25 cellular contexts compared by ENCODE assay signal in the genomic region with DNA sequence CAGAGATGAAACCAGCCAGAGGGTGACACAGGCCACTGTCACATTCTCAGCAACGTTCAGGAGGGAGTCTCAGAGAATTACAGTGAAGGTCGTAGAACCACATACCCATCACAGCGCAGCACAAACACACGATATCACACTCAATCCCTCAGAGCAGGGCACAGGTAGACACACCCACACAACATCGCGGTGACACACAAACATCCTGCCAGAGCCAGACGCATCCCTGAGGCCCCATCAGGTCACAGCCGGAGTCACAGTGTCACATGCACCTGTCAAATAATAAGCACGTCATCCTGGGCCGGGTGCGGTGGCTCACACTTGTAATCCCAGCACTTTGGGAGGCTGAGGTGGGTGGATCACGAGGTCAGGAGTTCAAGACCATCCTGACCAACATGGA. TPM values are rescaled to one million over a fixed set of nuclear protein-coding genes. Genes with fewer than 3 reads are reported as not detected.
DNase-seq lines count a peak whose midpoint lies in the region; ATAC-seq and TF ChIP-seq lines count a peak whose summit lies in the region.
"Had no signal": no experiment of that assay in that cellular context is flagged by ENCODE, and none has a peak within 500 bp of the region (broad histone marks: within the 10 kb centered on the region; RNA-seq: fewer than 3 reads in every experiment).

No MANE protein-coding gene starts in this region.

- H3K4me2 ChIP-seq in OCI-LY7 (ENCODE audit: low read length): no peak overlapping the region

- peaks cover 17% of the 10 kb centered on the region for H3K27me3 Mint-ChIP-seq in memory B cell

- 76% methylated on average over 4 of the region's 12 CpGs; no CpG with 5 or more reads in 1 of the 2 donors for WGBS in gastroesophageal sphincter (ENCODE audit: low coverage in 1 of 2), 2 donors

- TF ChIP-seq CTCF in OCI-LY7 (conservative IDR thresholded peaks at IDR 0.05; ENCODE audit: low read length): no peak
- no peak for TF ChIP-seq CTCF in gastroesophageal sphincter (IDR thresholded peaks at IDR 0.05)

- H3K9me2 ChIP-seq in OCI-LY7 (ENCODE audit: insufficient read depth, low read length): no peaks in the 10 kb centered on the region

- no peak for DNase-seq in activated CD4-positive, CD25-positive, alpha-beta regulatory T cell (lab: John Stamatoyannopoulos, UW)
- DNase-seq in OCI-LY7 (ENCODE audit: low spot score) (peak; percentile 38), memory B cell (ENCODE audit: low spot score in 2 of 2) (no peak)
- DNase-seq: 8988T; BE2C; gastrocnemius medialis; GDM1; MV-4-11; NCI-H187; NCI-H2227 treated with DMSO at 0.1 percent for 48 hours; NCI-H82; Peyer's patch; stimulated activated CD4-positive, alpha-beta T cell treated with anti-CD3 and anti-CD28 coated beads, Interleukin-12 subunit alpha, Interleukin-12 subunit beta, amount 100 ng/mL, for 4 hours; T-helper 9 cell had no signal

- no peaks in the 10 kb centered on the region for H3K36me3 Mint-ChIP-seq in memory B cell

- H2AFZ ChIP-seq in OCI-LY7 (ENCODE audit: low read length): no peak overlapping the region

- POLR2A ChIA-PET in OCI-LY7 (lab: Charles Lee): no interaction called here

- H3K27ac ChIP-seq in OCI-LY7 (ENCODE audit: low read depth, low read length, poor library complexity, severe bottlenecking) (no peak overlapping the region), gastroesophageal sphincter (no peak overlapping the region)
- H3K27ac ChIP-seq: breast epithelium, gastrocnemius medialis, HL-60, neutrophil, Peyer's patch, thoracic aorta had no signal

- no peak for TF ChIP-seq EP300 in gastroesophageal sphincter (IDR thresholded peaks at IDR 0.05)

- H3K9me3 ChIP-seq in OCI-LY7 (ENCODE audit: low read length): no peaks in the 10 kb centered on the region
- H3K9me3 ChIP-seq in gastroesophageal sphincter: no peaks in the 10 kb centered on the region
- H3K9me3 ChIP-seq: BE2C, breast epithelium, gastrocnemius medialis, neutrophil, Peyer's patch, thoracic aorta had no signal

- no peaks in the 10 kb centered on the region for H4K20me1 ChIP-seq in OCI-LY7 (ENCODE audit: insufficient read depth, low read length)

- no peak overlapping the region for H3K27ac Mint-ChIP-seq in memory B cell
- H3K27ac Mint-ChIP-seq: dendritic cell treated with granulocyte-macrophage colony-stimulating factor and Interleukin-4, amounts not matched to agents 40 ng/mL and 50 ng/mL, for 4 days had no signal

- CTCF ChIA-PET in OCI-LY7 (lab: Charles Lee; ENCODE audit: unreplicated experiment): no interaction called here

- H3K4me1 Mint-ChIP-seq in memory B cell: no peaks in the 10 kb centered on the region

- H3K4me1 ChIP-seq in OCI-LY7 (ENCODE audit: insufficient read depth, low read length, poor library complexity, severe bottlenecking) (no peaks in the 10 kb centered on the region), gastroesophageal sphincter (no peaks in the 10 kb centered on the region)
- H3K4me1 ChIP-seq: BE2C, breast epithelium, gastrocnemius medialis, Peyer's patch had no signal

- no peak overlapping the region for H3K4me3 Mint-ChIP-seq in memory B cell
- H3K4me3 Mint-ChIP-seq: dendritic cell treated with granulocyte-macrophage colony-stimulating factor and Interleukin-4, amounts not matched to agents 40 ng/mL and 50 ng/mL, for 4 days had no signal

- H3K27me3 ChIP-seq in gastroesophageal sphincter: peaks cover 35% of the 10 kb centered on the region
- H3K27me3 ChIP-seq: BE2C, breast epithelium, Peyer's patch had no signal

- no TSS peak for BruUV-seq in OCI-LY7 (replicated peaks; lab: Mats Ljungman, UMichigan)

- no peaks in the 10 kb centered on the region for H3K79me2 ChIP-seq in OCI-LY7 (ENCODE audit: insufficient read depth, low read depth, low read length)

- H3K4me3 ChIP-seq in OCI-LY7 (ENCODE audit: low read depth, low read length, poor library complexity, severe bottlenecking): no peak overlapping the region
- H3K4me3 ChIP-seq in gastroesophageal sphincter: no peak overlapping the region
- H3K4me3 ChIP-seq: breast epithelium, gastrocnemius medialis, Peyer's patch, thoracic aorta had no signal

- intact Hi-C loops in OCI-LY7 (cut with micrococcal nuclease; ENCODE audit: unreplicated experiment): no loop called here

- peak; percentile 41 to 43 for ATAC-seq in activated CD4-positive, CD25-positive, alpha-beta regulatory T cell treated with anti-CD3 and anti-CD28 coated beads, Interleukin-2, amount 50 U/mL, for 24 hours
- ATAC-seq in memory B cell (ENCODE audit: low read depth): peak; percentile 63
- ATAC-seq in HG03342 (IDR thresholded peaks at IDR 0.05; ENCODE audit: unreplicated experiment): no peak
- ATAC-seq in gastroesophageal sphincter: no peak
- ATAC-seq: gastrocnemius medialis, left lobe of liver had no signal

- H3K36me3 ChIP-seq in OCI-LY7 (ENCODE audit: insufficient read depth, low read length): no peaks in the 10 kb centered on the region
- no peaks in the 10 kb centered on the region for H3K36me3 ChIP-seq in gastroesophageal sphincter
- H3K36me3 ChIP-seq: breast epithelium, gastrocnemius medialis, neutrophil, Peyer's patch, thoracic aorta had no signal

- H3K9me3 Mint-ChIP-seq in memory B cell: no peaks in the 10 kb centered on the region
- H3K9me3 Mint-ChIP-seq: dendritic cell treated with granulocyte-macrophage colony-stimulating factor and Interleukin-4, amounts not matched to agents 40 ng/mL and 50 ng/mL, for 4 days had no signal

- TF ChIP-seq POLR2A in gastroesophageal sphincter (IDR thresholded peaks at IDR 0.05): no peak

RNA-seq across cellular contexts. Expression of gene ELAVL3, which starts 17.5 kb away (rescaled TPM):
- 0.95 TPM in 1 of 2 replicates, not detected in the other for total RNA-seq in OCI-LY7 (2014; rRNA removed; shearing (Covaris generic))
- total RNA-seq in OCI-LY7 (2022): 0.30 TPM in 1 of 2 replicates, not detected in the other
- total RNA-seq in gastroesophageal sphincter: 1 to 10 TPM in 1 of 4 donors, under 1 TPM in 2, not detected in 1; 0.04 to 3.3 (median 0.27) TPM
- total RNA-seq: breast epithelium, epithelial cell of proximal tubule, gastrocnemius medialis, left lobe of liver, renal cortical epithelial cell, thoracic aorta had no signal

RNA-seq across cellular contexts. Expression of gene PRKCSH, which starts 28.0 kb away (rescaled TPM):
- 61.8 and 95.6 TPM in 2 replicates for total RNA-seq in OCI-LY7 (2014; rRNA removed; shearing (Covaris generic))
- total RNA-seq in OCI-LY7 (2022) (271 and 297 TPM in 2 replicates), gastroesophageal sphincter (100 to 1,000 TPM in 1 of 4 donors, 10 to 100 TPM in 3; 72.8 to 112 (median 85.8) TPM)

RNA-seq across cellular contexts. Expression of gene ODAD3, which starts 28.5 kb away (rescaled TPM):
- total RNA-seq in OCI-LY7 (2014; rRNA removed; shearing (Covaris generic)): 0.28 and 0.57 TPM in 2 replicates
- total RNA-seq in OCI-LY7 (2022) (0.79 and 1.2 TPM in 2 replicates), gastroesophageal sphincter (1 to 10 TPM in 1 of 4 donors, under 1 TPM in 1, not detected in 2; 0.27 to 1.4 TPM)
- total RNA-seq: gastrocnemius medialis had no signal

RNA-seq across cellular contexts. Expression of gene ZNF653, which starts 42.2 kb away (rescaled TPM):
- 12.3 and 14.1 TPM in 2 replicates for total RNA-seq in OCI-LY7 (2014; rRNA removed; shearing (Covaris generic))
- total RNA-seq in OCI-LY7 (2022): 17.9 and 21.5 TPM in 2 replicates
- total RNA-seq in gastroesophageal sphincter: 10 to 100 TPM in 2 of 4 donors, 1 to 10 TPM in 2; 5.1 to 20.4 (median 10.6) TPM

RNA-seq across cellular contexts. Expression of gene RGL3, which starts 44.3 kb away (rescaled TPM):
- 0.41 TPM in 1 of 2 replicates, not detected in the other for total RNA-seq in OCI-LY7 (2014; rRNA removed; shearing (Covaris generic))
- total RNA-seq in OCI-LY7 (2022) (0.49 and 0.61 TPM in 2 replicates), gastroesophageal sphincter (1 to 10 TPM in 2 of 4 donors, under 1 TPM in 2; 0.25 to 3.7 (median 1.3) TPM)

Comparison
In these comparisons a context has a peak if more than half of its experiments do, and no peak if none do; other contexts are left out.
1. ATAC-seq: peak in activated CD4-positive, CD25-positive, alpha-beta regulatory T cell treated with anti-CD3 and anti-CD28 coated beads, Interleukin-2, amount 50 U/mL, for 24 hours (2 of 2) and memory B cell (single experiment); none in HG03342 (single experiment) and gastroesophageal sphincter (single experiment).